13 cellular contexts compared by ENCODE assay signal in genomic region chr7:1794888-1795542, GRCh38.
DNase-seq lines count a peak whose midpoint lies in the region; ATAC-seq and TF ChIP-seq lines count a peak whose summit lies in the region.
"Had no signal": no experiment of that assay in that cellular context is flagged by ENCODE, and none has a peak within 500 bp of the region (broad histone marks: within the 10 kb centered on the region; RNA-seq: fewer than 3 reads in every experiment).

No MANE protein-coding gene starts in this region.

- in situ Hi-C loops in brain microvascular endothelial cell (cut with HindIII; ENCODE audit: low pct_ligation_motif_present, low sequenced_read_pairs), result no loop called here

- H3K27me3 ChIP-seq in brain microvascular endothelial cell (replicated peaks), result no peaks in the 10 kb centered on the region

- no peaks in the 10 kb centered on the region for H3K4me1 Mint-ChIP-seq in activated CD8-positive, alpha-beta T cell treated with anti-CD3 and anti-CD28 coated beads for 36 hours (ENCODE audit: low read depth)
- H3K4me1 Mint-ChIP-seq in activated CD8-positive, alpha-beta T cell treated with anti-CD3 and anti-CD28 coated beads, Interleukin-2, amount 10 ng/mL, durations not matched to agents 7 days and 5 days (ENCODE audit: low read depth), result no peaks in the 10 kb centered on the region
- H3K4me1 Mint-ChIP-seq in type B pancreatic cell (ENCODE audit: unreplicated experiment), result no peaks in the 10 kb centered on the region
- no peaks in the 10 kb centered on the region for H3K4me1 Mint-ChIP-seq in activated T-helper 2 cell treated with anti-CD3 and anti-CD28 coated beads, Interferon-gamma antibody, Interleukin-2, Interleukin-4, amounts not matched to agents 10 μg/mL and 5 μg/mL and 100 μg/mL, durations not matched to agents 14 hours and 24 hours and 36 hours (ENCODE audit: low read depth)
- H3K4me1 Mint-ChIP-seq: activated CD4-positive, alpha-beta memory T cell treated with anti-CD3 and anti-CD28 coated beads, Interleukin-2, amount 10 ng/mL, durations not matched to agents 7 days and 5 days; activated naive CD8-positive, alpha-beta T cell treated with anti-CD3 and anti-CD28 coated beads, Interleukin-2, amount 10 ng/mL, durations not matched to agents 7 days and 5 days had no signal

- no peak for DNase-seq in activated CD8-positive, alpha-beta T cell treated with anti-CD3 and anti-CD28 coated beads for 36 hours
- DNase-seq in activated CD8-positive, alpha-beta T cell treated with anti-CD3 and anti-CD28 coated beads, Interleukin-2, amount 10 ng/mL, durations not matched to agents 7 days and 5 days, result no peak
- DNase-seq in NCI-H2081 (lab: John Stamatoyannopoulos, UW), result peak; percentile 7 to 35
- DNase-seq in brain microvascular endothelial cell, result no peak
- DNase-seq in type B pancreatic cell (ENCODE audit: extremely low spot score, unreplicated experiment), result no peak
- DNase-seq in GOT3 (lab: John Stamatoyannopoulos, UW), result no peak
- DNase-seq in activated T-helper 2 cell treated with anti-CD3 and anti-CD28 coated beads, Interferon-gamma antibody, Interleukin-2, Interleukin-4, amounts not matched to agents 10 μg/mL and 5 μg/mL and 100 μg/mL, durations not matched to agents 14 hours and 24 hours and 36 hours (ENCODE audit: low spot score), result no peak
- DNase-seq in HEK293T (ENCODE audit: extremely low spot score), result no peak
- DNase-seq: activated CD4-positive, alpha-beta memory T cell treated with anti-CD3 and anti-CD28 coated beads, Interleukin-2, amount 10 ng/mL, durations not matched to agents 7 days and 5 days; activated naive CD8-positive, alpha-beta T cell treated with anti-CD3 and anti-CD28 coated beads, Interleukin-2, amount 10 ng/mL, durations not matched to agents 7 days and 5 days; NCI-H2029 treated with DMSO at 0.1 percent for 48 hours; stimulated activated CD4-positive, alpha-beta T cell treated with anti-CD3 and anti-CD28 coated beads, Interleukin-2, amount 100 ng/mL, for 48 hours had no signal

- H3K4me3 ChIP-seq in brain microvascular endothelial cell (ENCODE audit: low read depth, low read length), result no peak overlapping the region

- H3K4me3 Mint-ChIP-seq in activated CD8-positive, alpha-beta T cell treated with anti-CD3 and anti-CD28 coated beads for 36 hours, result no peak overlapping the region
- H3K4me3 Mint-ChIP-seq in activated CD8-positive, alpha-beta T cell treated with anti-CD3 and anti-CD28 coated beads, Interleukin-2, amount 10 ng/mL, durations not matched to agents 7 days and 5 days, result no peak overlapping the region
- no peak overlapping the region for H3K4me3 Mint-ChIP-seq in type B pancreatic cell
- no peak overlapping the region for H3K4me3 Mint-ChIP-seq in activated T-helper 2 cell treated with anti-CD3 and anti-CD28 coated beads, Interferon-gamma antibody, Interleukin-2, Interleukin-4, amounts not matched to agents 10 μg/mL and 5 μg/mL and 100 μg/mL, durations not matched to agents 14 hours and 24 hours and 36 hours (ENCODE audit: low read depth)
- H3K4me3 Mint-ChIP-seq: activated CD4-positive, alpha-beta memory T cell treated with anti-CD3 and anti-CD28 coated beads, Interleukin-2, amount 10 ng/mL, durations not matched to agents 7 days and 5 days; activated naive CD8-positive, alpha-beta T cell treated with anti-CD3 and anti-CD28 coated beads, Interleukin-2, amount 10 ng/mL, durations not matched to agents 7 days and 5 days; stimulated activated naive CD8-positive, alpha-beta T cell treated with anti-CD3 and anti-CD28 coated beads, Interleukin-15, Interleukin-2, amounts not matched to agents 100 ng/mL and 50 ng/mL, for 24 hours had no signal

- peak; percentile 40 for TF ChIP-seq CTCF in activated CD8-positive, alpha-beta T cell treated with anti-CD3 and anti-CD28 coated beads for 36 hours (IDR thresholded peaks at IDR 0.05)
- TF ChIP-seq CTCF in brain microvascular endothelial cell (IDR thresholded peaks at IDR 0.05; ENCODE audit: low read depth, low read length, missing control alignments) (peak; percentile 43), type B pancreatic cell (conservative IDR thresholded peaks at IDR 0.05) (peak; percentile 55)

- H3K9me3 Mint-ChIP-seq in activated CD8-positive, alpha-beta T cell treated with anti-CD3 and anti-CD28 coated beads for 36 hours, result peaks cover 21% of the 10 kb centered on the region
- H3K9me3 Mint-ChIP-seq in activated CD8-positive, alpha-beta T cell treated with anti-CD3 and anti-CD28 coated beads, Interleukin-2, amount 10 ng/mL, durations not matched to agents 7 days and 5 days (ENCODE audit: insufficient read depth), result peaks cover 10% of the 10 kb centered on the region
- H3K9me3 Mint-ChIP-seq in type B pancreatic cell, result peaks cover 9% of the 10 kb centered on the region
- peaks cover 29% of the 10 kb centered on the region for H3K9me3 Mint-ChIP-seq in activated T-helper 2 cell treated with anti-CD3 and anti-CD28 coated beads, Interferon-gamma antibody, Interleukin-2, Interleukin-4, amounts not matched to agents 10 μg/mL and 5 μg/mL and 100 μg/mL, durations not matched to agents 14 hours and 24 hours and 36 hours

- POLR2A ChIA-PET in activated CD8-positive, alpha-beta T cell treated with anti-CD3 and anti-CD28 coated beads for 36 hours (lab: Charles Lee), result no interaction called here
- POLR2A ChIA-PET in activated CD8-positive, alpha-beta T cell treated with anti-CD3 and anti-CD28 coated beads, Interleukin-2, amount 10 ng/mL, durations not matched to agents 7 days and 5 days (lab: Charles Lee), result no interaction called here
- POLR2A ChIA-PET in HEK293T (lab: Yijun Ruan, JAX), result no interaction called here

- no peak for ATAC-seq in activated CD8-positive, alpha-beta T cell treated with anti-CD3 and anti-CD28 coated beads for 36 hours
- ATAC-seq in activated CD8-positive, alpha-beta T cell treated with anti-CD3 and anti-CD28 coated beads, Interleukin-2, amount 10 ng/mL, durations not matched to agents 7 days and 5 days, result no peak

- H3K27me3 Mint-ChIP-seq in activated CD8-positive, alpha-beta T cell treated with anti-CD3 and anti-CD28 coated beads for 36 hours, result peaks cover 6% of the 10 kb centered on the region
- H3K27me3 Mint-ChIP-seq in activated CD8-positive, alpha-beta T cell treated with anti-CD3 and anti-CD28 coated beads, Interleukin-2, amount 10 ng/mL, durations not matched to agents 7 days and 5 days (ENCODE audit: low read depth), result peaks cover 22% of the 10 kb centered on the region
- peaks cover 11% of the 10 kb centered on the region for H3K27me3 Mint-ChIP-seq in type B pancreatic cell
- H3K27me3 Mint-ChIP-seq in activated T-helper 2 cell treated with anti-CD3 and anti-CD28 coated beads, Interferon-gamma antibody, Interleukin-2, Interleukin-4, amounts not matched to agents 10 μg/mL and 5 μg/mL and 100 μg/mL, durations not matched to agents 14 hours and 24 hours and 36 hours (ENCODE audit: low read depth), result peaks cover 16% of the 10 kb centered on the region

- peaks cover 3% of the 10 kb centered on the region for H3K36me3 Mint-ChIP-seq in activated CD8-positive, alpha-beta T cell treated with anti-CD3 and anti-CD28 coated beads for 36 hours (ENCODE audit: low read depth)
- H3K36me3 Mint-ChIP-seq in activated CD8-positive, alpha-beta T cell treated with anti-CD3 and anti-CD28 coated beads, Interleukin-2, amount 10 ng/mL, durations not matched to agents 7 days and 5 days (ENCODE audit: low read depth), result no peaks in the 10 kb centered on the region
- no peaks in the 10 kb centered on the region for H3K36me3 Mint-ChIP-seq in type B pancreatic cell
- H3K36me3 Mint-ChIP-seq in activated T-helper 2 cell treated with anti-CD3 and anti-CD28 coated beads, Interferon-gamma antibody, Interleukin-2, Interleukin-4, amounts not matched to agents 10 μg/mL and 5 μg/mL and 100 μg/mL, durations not matched to agents 14 hours and 24 hours and 36 hours (ENCODE audit: low read depth), result peaks cover 3% of the 10 kb centered on the region
- H3K36me3 Mint-ChIP-seq: activated naive CD8-positive, alpha-beta T cell treated with anti-CD3 and anti-CD28 coated beads, Interleukin-2, amount 10 ng/mL, durations not matched to agents 7 days and 5 days had no signal

- CTCF ChIA-PET in activated CD8-positive, alpha-beta T cell treated with anti-CD3 and anti-CD28 coated beads for 36 hours (lab: Charles Lee), result interaction anchor here (0.6 kb wide), 1 partner anchor 39 kb away, joined by 3 read pairs; no protein-coding TSS in a partner anchor
- CTCF ChIA-PET in activated CD8-positive, alpha-beta T cell treated with anti-CD3 and anti-CD28 coated beads, Interleukin-2, amount 10 ng/mL, durations not matched to agents 7 days and 5 days (lab: Charles Lee), result interaction anchor here (0.8 to 1.4 kb wide), 2 partner anchors 363 to 454 kb away, joined by 3 to 5 read pairs; no protein-coding TSS in a partner anchor
- CTCF ChIA-PET in HEK293T (lab: Yijun Ruan, JAX), result no interaction called here

- no peak overlapping the region for H3K27ac Mint-ChIP-seq in activated CD8-positive, alpha-beta T cell treated with anti-CD3 and anti-CD28 coated beads for 36 hours
- no peak overlapping the region for H3K27ac Mint-ChIP-seq in activated CD8-positive, alpha-beta T cell treated with anti-CD3 and anti-CD28 coated beads, Interleukin-2, amount 10 ng/mL, durations not matched to agents 7 days and 5 days
- no peak overlapping the region for H3K27ac Mint-ChIP-seq in type B pancreatic cell
- no peak overlapping the region for H3K27ac Mint-ChIP-seq in activated T-helper 2 cell treated with anti-CD3 and anti-CD28 coated beads, Interferon-gamma antibody, Interleukin-2, Interleukin-4, amounts not matched to agents 10 μg/mL and 5 μg/mL and 100 μg/mL, durations not matched to agents 14 hours and 24 hours and 36 hours
- H3K27ac Mint-ChIP-seq: activated CD4-positive, alpha-beta memory T cell treated with anti-CD3 and anti-CD28 coated beads, Interleukin-2, amount 10 ng/mL, durations not matched to agents 7 days and 5 days; activated naive CD8-positive, alpha-beta T cell treated with anti-CD3 and anti-CD28 coated beads, Interleukin-2, amount 10 ng/mL, durations not matched to agents 7 days and 5 days; stimulated activated naive CD8-positive, alpha-beta T cell treated with anti-CD3 and anti-CD28 coated beads, Interleukin-15, Interleukin-2, amounts not matched to agents 100 ng/mL and 50 ng/mL, for 24 hours had no signal

- no peaks in the 10 kb centered on the region for H3K36me3 ChIP-seq in brain microvascular endothelial cell (replicated peaks)

- intact Hi-C loops in activated CD8-positive, alpha-beta T cell treated with anti-CD3 and anti-CD28 coated beads for 36 hours (cut with micrococcal nuclease), result no loop called here
- intact Hi-C loops in activated T-helper 2 cell treated with anti-CD3 and anti-CD28 coated beads, Interferon-gamma antibody, Interleukin-2, Interleukin-4, amounts not matched to agents 10 μg/mL and 5 μg/mL and 100 μg/mL, durations not matched to agents 14 hours and 24 hours and 36 hours (cut with micrococcal nuclease), result loop anchor here (10.0 kb wide), 1 partner anchor 550 kb away; no protein-coding TSS in a partner anchor

- no peak overlapping the region for H3K27ac ChIP-seq in brain microvascular endothelial cell

TF ChIP-seq in HEK293T, 16 proteins besides CTCF, POLR2A, EP300 and RAD21:
- TF ChIP-seq SUZ12 (IDR thresholded peaks at IDR 0.05) (no peak), HDGF (IDR thresholded peaks at IDR 0.05; ENCODE audit: borderline replicate concordance) (no peak), CTBP1 (IDR thresholded peaks at IDR 0.05; ENCODE audit: borderline replicate concordance) (no peak), TARDBP (IDR thresholded peaks at IDR 0.05) (no peak)

Comparison
In these comparisons a context has a peak if more than half of its experiments do, and no peak if none do; other contexts are left out.
1. DNase-seq: peak in NCI-H2081 (2 of 2); none in activated CD8-positive, alpha-beta T cell treated with anti-CD3 and anti-CD28 coated beads for 36 hours (single experiment), activated CD8-positive, alpha-beta T cell treated with anti-CD3 and anti-CD28 coated beads, Interleukin-2, amount 10 ng/mL, durations not matched to agents 7 days and 5 days (single experiment), brain microvascular endothelial cell (single experiment), type B pancreatic cell (single experiment), GOT3 (single experiment), activated T-helper 2 cell treated with anti-CD3 and anti-CD28 coated beads, Interferon-gamma antibody, Interleukin-2, Interleukin-4, amounts not matched to agents 10 μg/mL and 5 μg/mL and 100 μg/mL, durations not matched to agents 14 hours and 24 hours and 36 hours (single experiment) and HEK293T (single experiment).
2. Peak in every context shown above with its lines, with median percentiles within 50 percentile points of each other: CTCF ChIP-seq.